ENCODE assay signal across 26 cellular contexts in the genomic region with DNA sequence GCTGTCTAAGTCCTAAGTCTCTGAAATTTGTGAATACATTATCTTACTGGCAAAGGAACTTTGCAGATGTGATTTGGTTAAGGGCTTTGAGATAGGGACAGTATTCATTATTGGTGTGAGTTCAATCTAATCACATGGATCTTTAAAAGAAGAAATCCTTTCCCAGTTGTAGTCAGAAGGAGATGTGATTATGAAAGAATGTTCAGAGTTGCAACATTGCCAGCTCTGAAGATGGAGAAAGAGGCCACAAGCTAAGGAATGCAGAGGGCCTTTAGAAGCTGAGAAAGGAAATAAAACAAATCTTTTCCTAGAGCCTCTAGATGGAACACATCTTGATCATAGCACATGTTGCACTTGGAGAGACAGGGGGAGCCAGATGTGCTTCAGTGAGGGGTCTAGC. TPM values are rescaled to one million over a fixed set of nuclear protein-coding genes. Genes with fewer than 3 reads are reported as not detected.
A peak's percentile ranks its signal among the peaks of the same experiment; 100 is the strongest.
DNase-seq lines count a peak whose midpoint lies in the region; ATAC-seq and TF ChIP-seq lines count a peak whose summit lies in the region.
"Had no signal": no experiment of that assay in that cellular context is flagged by ENCODE, and none has a peak within 500 bp of the region (broad histone marks: within the 10 kb centered on the region; RNA-seq: fewer than 3 reads in every experiment).

No MANE protein-coding gene starts in this region.

- intact Hi-C loops in lower leg skin (cut with DNase I; ENCODE audit: low total_unique reads), result loop anchor here (5.0 kb wide), 1 partner anchor 357 kb away; no protein-coding TSS in a partner anchor

- TF ChIP-seq CTCF in NB4 (IDR thresholded peaks at IDR 0.05; ENCODE audit: low read depth, low read length) (no peak), fibroblast of mammary gland (conservative IDR thresholded peaks at IDR 0.05; ENCODE audit: control insufficient read depth, insufficient read depth, low read depth, low read length) (no peak), nephron progenitor cell (IDR thresholded peaks at IDR 0.05) (no peak), lower leg skin (IDR thresholded peaks at IDR 0.05) (no peak)

- H3K4me3 Mint-ChIP-seq in nephron progenitor cell, result no peak overlapping the region
- no peak overlapping the region for H3K4me3 Mint-ChIP-seq in naive thymus-derived CD8-positive, alpha-beta T cell
- H3K4me3 Mint-ChIP-seq: CD4-positive, alpha-beta memory T cell; HFFc6 had no signal

- peaks cover 11% of the 10 kb centered on the region for H3K4me1 ChIP-seq in HAP-1

- no peaks in the 10 kb centered on the region for H3K9me3 ChIP-seq in HAP-1
- H3K9me3 ChIP-seq: BLaER1 treated with 17β-estradiol and CSF1 and Interleukin-3, amounts not matched to agents 10 nM and 100 nM had no signal

- H3K36me3 Mint-ChIP-seq in nephron progenitor cell (ENCODE audit: low read depth), result no peaks in the 10 kb centered on the region
- no peaks in the 10 kb centered on the region for H3K36me3 Mint-ChIP-seq in naive thymus-derived CD8-positive, alpha-beta T cell
- H3K36me3 Mint-ChIP-seq: CD4-positive, alpha-beta memory T cell had no signal

- no peak for ATAC-seq in naive thymus-derived CD8-positive, alpha-beta T cell
- ATAC-seq: Panc1 had no signal

- TF ChIP-seq POLR2A in NB4 (IDR thresholded peaks at IDR 0.05; ENCODE audit: extremely low read depth, insufficient read length) (no peak), lower leg skin (IDR thresholded peaks at IDR 0.05) (no peak)

- H3K36me3 ChIP-seq in HAP-1 (replicated peaks), result no peaks in the 10 kb centered on the region
- H3K36me3 ChIP-seq: BLaER1 treated with 17β-estradiol and CSF1 and Interleukin-3, amounts not matched to agents 10 nM and 100 nM had no signal

- H3K27me3 Mint-ChIP-seq in nephron progenitor cell (ENCODE audit: low read depth, poor library complexity), result peaks cover 6% of the 10 kb centered on the region
- peaks cover 0 to 8% (median 6%) of the 10 kb centered on the region in 5 donors for H3K27me3 Mint-ChIP-seq in naive thymus-derived CD8-positive, alpha-beta T cell

- H3K27me3 ChIP-seq in HAP-1 (ENCODE audit: low read depth), result peaks cover 10% of the 10 kb centered on the region

- peaks cover 8% of the 10 kb centered on the region for H3K9me3 Mint-ChIP-seq in nephron progenitor cell
- H3K9me3 Mint-ChIP-seq in naive thymus-derived CD8-positive, alpha-beta T cell, result no peaks in the 10 kb centered on the region
- H3K9me3 Mint-ChIP-seq: CD4-positive, alpha-beta memory T cell had no signal

- no peak overlapping the region for H3K4me3 ChIP-seq in NB4 (ENCODE audit: low read depth, low read length)
- no peak overlapping the region for H3K4me3 ChIP-seq in fibroblast of mammary gland (ENCODE audit: control insufficient read depth, low read depth, low read length)
- no peak overlapping the region for H3K4me3 ChIP-seq in HAP-1
- no peak overlapping the region for H3K4me3 ChIP-seq in lower leg skin (ENCODE audit: low read depth, poor library complexity, severe bottlenecking)
- H3K4me3 ChIP-seq: BLaER1 treated with 17β-estradiol and CSF1 and Interleukin-3, amounts not matched to agents 10 nM and 100 nM; GM23248 had no signal

- H3K27ac Mint-ChIP-seq in nephron progenitor cell, result peak overlapping the region; percentile 25
- H3K27ac Mint-ChIP-seq in naive thymus-derived CD8-positive, alpha-beta T cell, result no peak overlapping the region
- H3K27ac Mint-ChIP-seq: HFFc6 had no signal

- H3K4me1 Mint-ChIP-seq in nephron progenitor cell, result peaks cover 55% of the 10 kb centered on the region
- H3K4me1 Mint-ChIP-seq in naive thymus-derived CD8-positive, alpha-beta T cell, result peaks cover 0 to 6% (median 3%) of the 10 kb centered on the region in 4 donors

- in situ Hi-C loops in HAP-1 (cut with MboI; ENCODE audit: low sequenced_read_pairs), result no loop called here

- DNase-seq in HCEC 1CT (peak; percentile 16), NB4 (ENCODE audit: low read depth) (peak; percentile 20), fibroblast of mammary gland (ENCODE audit: low read depth) (peak; percentile 13), nephron progenitor cell (no peak), SIG-M5 (lab: John Stamatoyannopoulos, UW) (no peak), HAP-1 (ENCODE audit: low spot score in 2 of 2) (no peak), lower leg skin (ENCODE audit: low spot score in 2 of 2) (no peak)
- no peak for DNase-seq in naive thymus-derived CD8-positive, alpha-beta T cell
- DNase-seq: AML-193; CD4-positive, alpha-beta memory T cell; DMS 273 treated with DMSO at 0.1 percent for 48 hours; DMS79 treated with DMSO at 0.1 percent for 48 hours; GM23248; H7; HFFc6; KBM-7; NCI-H1092; NCI-H1417 treated with DMSO at 0.1 percent for 48 hours; NCI-H1694 treated with DMSO at 0.1 percent for 48 hours; NCI-H2081; NCI-H2227 treated with DMSO at 0.1 percent for 48 hours; NCI-H69; SHP77; SW 1271 had no signal

- POLR2A ChIA-PET in naive thymus-derived CD8-positive, alpha-beta T cell (lab: Charles Lee), result interaction anchor here (2.8 kb wide), 1 partner anchor 28 kb away, joined by 11 read pairs; a partner anchor contains a TSS

RNA-seq across cellular contexts. Expression of a gene that starts 27.7 kb away (rescaled TPM):
- 10 to 100 TPM; 16.9 to 18.4 TPM for total RNA-seq in naive thymus-derived CD8-positive, alpha-beta T cell
- 10 to 100 TPM; 10.9 to 20.5 (median 20.3) TPM for polyA plus RNA-seq in naive thymus-derived CD8-positive, alpha-beta T cell
- total RNA-seq in lower leg skin, result 100 to 1,000 TPM in 2 of 4 donors, 10 to 100 TPM in 2; 78.5 to 117 (median 94.6) TPM

Comparison
In these comparisons a context has a peak if more than half of its experiments do, and no peak if none do; other contexts are left out.
1. DNase-seq: peak in HCEC 1CT (single experiment), NB4 (single experiment) and fibroblast of mammary gland (single experiment); none in nephron progenitor cell (single experiment), SIG-M5 (single experiment), naive thymus-derived CD8-positive, alpha-beta T cell (0 of 10), HAP-1 (0 of 2) and lower leg skin (0 of 2).
2. RNA of a gene that starts 27.7 kb away (total RNA-seq): 78.5 to 117 TPM in lower leg skin; 16.9 to 18.4 TPM in naive thymus-derived CD8-positive, alpha-beta T cell; every median in the first group is over 4 times any median in the second.